In the genomic region with DNA sequence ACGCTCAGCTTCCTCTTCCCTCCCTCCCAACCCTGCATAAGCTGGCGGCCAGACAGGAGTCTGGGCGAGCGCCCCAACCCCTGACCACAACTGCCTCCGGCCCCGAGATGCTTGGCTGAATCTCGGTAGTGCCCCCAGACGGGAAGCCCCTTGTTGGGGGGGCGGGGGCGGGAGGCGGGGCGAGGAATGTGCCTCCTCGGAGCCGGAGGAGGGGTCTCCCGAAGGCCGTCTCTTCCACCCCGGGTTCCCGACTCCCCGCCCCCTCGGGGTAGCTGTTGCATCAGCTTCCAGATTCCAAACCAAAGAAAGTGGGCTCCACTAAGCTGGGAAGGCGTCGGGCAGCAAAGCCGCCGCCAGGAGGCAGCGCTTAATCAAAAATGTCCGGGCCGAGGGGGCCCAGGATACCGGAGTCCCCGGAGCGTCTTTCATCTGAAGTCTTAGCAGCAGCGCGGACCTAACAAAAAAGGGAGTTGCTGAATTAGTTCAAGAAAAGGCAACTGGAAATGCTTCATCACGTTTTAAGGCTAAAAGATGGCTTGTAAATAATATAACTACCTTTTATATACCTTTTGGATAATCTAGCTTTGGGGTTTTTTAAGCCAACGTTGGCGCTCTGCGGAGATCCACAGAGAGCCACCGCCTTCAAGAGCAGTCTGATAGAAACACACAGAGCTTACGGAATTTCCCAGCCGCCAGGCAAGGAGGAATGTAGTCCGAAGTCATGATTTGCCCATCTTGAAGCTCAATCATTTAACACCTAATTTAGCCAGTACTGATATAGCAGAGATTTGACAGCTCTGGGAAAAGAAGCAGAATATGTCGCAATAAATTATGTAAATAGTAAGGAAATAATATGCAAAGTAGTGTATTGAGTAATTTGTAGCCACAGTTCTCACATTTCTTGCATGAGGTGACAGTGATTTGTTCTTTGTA, we compare ENCODE assay signal across 8 cellular contexts. TPM values are rescaled to one million over a fixed set of nuclear protein-coding genes. Genes with fewer than 3 reads are reported as not detected.
DNase-seq lines count a peak whose midpoint lies in the region; ATAC-seq and TF ChIP-seq lines count a peak whose summit lies in the region.

No MANE protein-coding gene starts in this region.

- H3K36me3 ChIP-seq in SJCRH30 = no peaks in the 10 kb centered on the region
- no peaks in the 10 kb centered on the region for H3K36me3 ChIP-seq in trophoblast cell (ENCODE audit: control insufficient read depth in 1 of 2, insufficient read depth in 2 of 2, low read length in 2 of 2)
- no peaks in the 10 kb centered on the region for H3K36me3 ChIP-seq in transverse colon

- TF ChIP-seq POLR2A in transverse colon (IDR thresholded peaks at IDR 0.05) = no peak

- peaks cover 45% of the 10 kb centered on the region for H3K4me1 ChIP-seq in SJCRH30
- H3K4me1 ChIP-seq in trophoblast cell (ENCODE audit: control insufficient read depth in 1 of 2, insufficient read depth in 2 of 2, low read length in 2 of 2) = peaks cover 31 to 37% of the 10 kb centered on the region in 2 experiments
- H3K4me1 ChIP-seq in transverse colon = peaks cover 4 to 32% (median 22%) of the 10 kb centered on the region in 4 donors

- H4K8ac ChIP-seq in trophoblast cell (ENCODE audit: low read depth, low read length) = peak overlapping the region; percentile 83

- H3K14ac ChIP-seq in trophoblast cell (ENCODE audit: low read length) = peak overlapping the region; percentile 100

- H3K4me3 ChIP-seq in SJCRH30 (peak overlapping the region; percentile 33), trophoblast cell (ENCODE audit: low read depth, low read length) (peak overlapping the region; percentile 65), transverse colon (peak overlapping the region; percentile 25 to 48 (median 34))

- no CpG with 5 or more reads among the region's 41 CpGs for WGBS in trophoblast cell (ENCODE audit: extremely low coverage, insufficient coverage, insufficient read length)
- WGBS in transverse colon (ENCODE audit: low coverage in 1 of 2), 2 donors = 4 to 9% methylated on average over 15 to 28 of the region's 41 CpGs

- no peaks in the 10 kb centered on the region for H3K27me3 ChIP-seq in SJCRH30
- no peaks in the 10 kb centered on the region for H3K27me3 ChIP-seq in trophoblast cell (ENCODE audit: insufficient read depth, low read length)
- no peaks in the 10 kb centered on the region for H3K27me3 ChIP-seq in transverse colon

- peaks cover 43% of the 10 kb centered on the region for H3K79me1 ChIP-seq in trophoblast cell (ENCODE audit: low read length)

- H3K27ac ChIP-seq in SJCRH30 (peak overlapping the region; percentile 92), trophoblast cell (ENCODE audit: low read depth, low read length) (peak overlapping the region; percentile 98), transverse colon (peak overlapping the region; percentile 45 to 68 (median 64))

- peak overlapping the region; percentile 83 for H2BK12ac ChIP-seq in trophoblast cell (ENCODE audit: low read length)

- peak overlapping the region; percentile 80 for H3K4me2 ChIP-seq in trophoblast cell (ENCODE audit: low read length)

- in situ Hi-C loops in transverse colon (cut with MboI; ENCODE audit: low pct_ligation_motif_present in 1 of 4, low pct_unique_long_range_greater_than_20kb in 1 of 4, low sequenced_read_pairs in 3 of 4) = no loop called here

- no peak overlapping the region for H2AK5ac ChIP-seq in trophoblast cell (ENCODE audit: low read length)

- peak overlapping the region; percentile 99 for H3K18ac ChIP-seq in trophoblast cell (ENCODE audit: low read length)

- peak overlapping the region; percentile 99 for H2BK5ac ChIP-seq in trophoblast cell (ENCODE audit: low read depth, low read length, poor library complexity)

- TF ChIP-seq CTCF in transverse colon (IDR thresholded peaks at IDR 0.05) = peak; percentile 83 to 87 (median 83)

- H3K23ac ChIP-seq in trophoblast cell (ENCODE audit: low read length) = no peak overlapping the region

- ATAC-seq in HG03095 (IDR thresholded peaks at IDR 0.05; ENCODE audit: unreplicated experiment) (peak; percentile 45), Right ventricle myocardium superior (ENCODE audit: poor library complexity) (peak; percentile 89)

- H2BK120ac ChIP-seq in trophoblast cell (ENCODE audit: insufficient read depth, low read length, poor library complexity) = peak overlapping the region; percentile 100

- TF ChIP-seq EP300 in transverse colon (IDR thresholded peaks at IDR 0.05; ENCODE audit: low read depth) = no peak

- intact Hi-C loops in Right ventricle myocardium superior (cut with DNase I) (loop anchor here (1.0 kb wide), 1 partner anchor 29 kb away; no protein-coding TSS in a partner anchor), transverse colon (cut with DNase I; ENCODE audit: low total_unique reads) (loop anchor here (1.0 to 10.0 kb wide), 2 partner anchors 30 to 268 kb away; no protein-coding TSS in a partner anchor)

- DNase-seq in NCI-H748 (lab: John Stamatoyannopoulos, UW; ENCODE audit: unreplicated experiment) = peak; percentile 56
- DNase-seq in NCI-H748 treated with DMSO at 0.1 percent for 48 hours (lab: John Stamatoyannopoulos, UW) = no peak
- peak; percentile 72 to 82 for DNase-seq in SJCRH30
- peak; percentile 68 for DNase-seq in activated naive CD4-positive, alpha-beta T cell treated with anti-CD3 and anti-CD28 coated beads, Interleukin-2, amount 50 U/mL, for 16 hours
- DNase-seq in Right ventricle myocardium superior = peak; percentile 86
- DNase-seq in trophoblast cell = peak; percentile 68 to 70
- peak; percentile 81 for DNase-seq in transverse colon

- peak overlapping the region; percentile 68 for H2AFZ ChIP-seq in trophoblast cell (ENCODE audit: insufficient read depth, low read length, poor library complexity)

- H4K91ac ChIP-seq in trophoblast cell (ENCODE audit: low read depth, low read length) = peak overlapping the region; percentile 100

- peak overlapping the region; percentile 82 for H3K9ac ChIP-seq in trophoblast cell (ENCODE audit: low read length)

- H3K9me3 ChIP-seq in SJCRH30 (replicated peaks) (no peaks in the 10 kb centered on the region), trophoblast cell (ENCODE audit: insufficient read depth, low read depth, low read length) (no peaks in the 10 kb centered on the region), transverse colon (no peaks in the 10 kb centered on the region)

- H4K12ac ChIP-seq in trophoblast cell (ENCODE audit: low read depth, low read length) = peak overlapping the region; percentile 95

- H3K4ac ChIP-seq in trophoblast cell (ENCODE audit: low read depth, low read length) = peak overlapping the region; percentile 99

- peaks cover 11% of the 10 kb centered on the region for H3K79me2 ChIP-seq in trophoblast cell (ENCODE audit: control insufficient read depth, insufficient read depth, low read length, poor library complexity)

RNA-seq across cellular contexts. Expression of a gene that starts 6.8 kb away (rescaled TPM):
- 65.1 and 95.5 TPM in 2 replicates for total RNA-seq in SJCRH30 (2014; rRNA removed; shearing (Covaris generic))
- 110 TPM for total RNA-seq in Right ventricle myocardium superior
- 216 and 219 TPM in 2 replicates for polyA plus RNA-seq in trophoblast cell (2013)
- total RNA-seq in transverse colon = 10 to 100 TPM in 2 of 4 donors, 1 to 10 TPM in 1, not detected in 1; 7.5 to 44.3 (median 23.8) TPM

RNA-seq across cellular contexts. Expression of a gene that starts 7.7 kb away (rescaled TPM):
- 46.2 and 47.8 TPM in 2 replicates for total RNA-seq in SJCRH30 (2014; rRNA removed; shearing (Covaris generic))
- total RNA-seq in Right ventricle myocardium superior = 4.6 TPM
- polyA plus RNA-seq in trophoblast cell (2013) = 44.4 and 49.4 TPM in 2 replicates
- 10 to 100 TPM in 3 of 4 donors, under 1 TPM in 1; 1.00 to 67.0 (median 33.6) TPM for total RNA-seq in transverse colon

RNA-seq across cellular contexts. Expression of a gene that starts 13.5 kb away (rescaled TPM):
- total RNA-seq in SJCRH30 (2014; rRNA removed; shearing (Covaris generic)) = 96.7 and 98.7 TPM in 2 replicates
- total RNA-seq in Right ventricle myocardium superior (22.5 TPM), transverse colon (10 to 100 TPM; 59.5 to 91.6 (median 73.1) TPM)
- polyA plus RNA-seq in trophoblast cell (2013) = 1,258 and 1,302 TPM in 2 replicates

RNA-seq across cellular contexts. Expression of a gene that starts 48.7 kb away (rescaled TPM):
- total RNA-seq in SJCRH30 (2014; rRNA removed; shearing (Covaris generic)) = 12.2 and 12.5 TPM in 2 replicates
- total RNA-seq in Right ventricle myocardium superior (50.8 TPM), transverse colon (100 to 1,000 TPM in 3 of 4 donors, 10 to 100 TPM in 1; 88.8 to 232 (median 180) TPM)
- polyA plus RNA-seq in trophoblast cell (2013) = 32.8 and 36.9 TPM in 2 replicates

RNA-seq across cellular contexts. Expression of a gene that starts 56.4 kb away (rescaled TPM):
- 134 and 145 TPM in 2 replicates for total RNA-seq in SJCRH30 (2014; rRNA removed; shearing (Covaris generic))
- total RNA-seq in Right ventricle myocardium superior = 164 TPM
- 77.7 and 78.2 TPM in 2 replicates for polyA plus RNA-seq in trophoblast cell (2013)
- 100 to 1,000 TPM in 3 of 4 donors, 10 to 100 TPM in 1; 65.9 to 132 (median 106) TPM for total RNA-seq in transverse colon
